In genomic region chr17:35515027-35515426, GRCh38 we compare ENCODE assay signal across 3 cellular contexts.
TF ChIP-seq lines count a peak whose summit lies in the region.

No MANE protein-coding gene starts in this region.

TF ChIP-seq in SK-N-SH, 30 proteins besides CTCF, POLR2A, EP300 and RAD21:
- TF ChIP-seq TAF1 (IDR thresholded peaks at IDR 0.05; ENCODE audit: borderline replicate concordance, low read depth, low read length) (no peak), EZH2phosphoT487 (IDR thresholded peaks at IDR 0.05; ENCODE audit: borderline replicate concordance, low read depth) (0 out of 2 replicates have a peak, but pooled peaks have one; percentile 38)
TF ChIP-seq in SK-N-SH: peak in this region for 1.

TF ChIP-seq in SK-N-SH treated with all-trans-retinoic acid at 6 μM for 48 hours, 23 proteins besides CTCF, POLR2A, EP300 and RAD21:
- TF ChIP-seq OSR1 (CRISPR knock-in tag; IDR thresholded peaks at IDR 0.05) = no peak
- TF ChIP-seq PPARA (CRISPR knock-in tag; IDR thresholded peaks at IDR 0.05; ENCODE audit: borderline replicate concordance) = no peak
- TF ChIP-seq ARNTL (CRISPR knock-in tag; IDR thresholded peaks at IDR 0.05; ENCODE audit: borderline replicate concordance, low read depth) = no peak
- TF ChIP-seq ZFP30 (CRISPR knock-in tag; IDR thresholded peaks at IDR 0.05) = no peak
- TF ChIP-seq POU6F1 (CRISPR knock-in tag; IDR thresholded peaks at IDR 0.05; ENCODE audit: borderline replicate concordance, low read depth) = no peak
- TF ChIP-seq TSHZ2 (CRISPR knock-in tag; IDR thresholded peaks at IDR 0.05) = no peak
- no peak for TF ChIP-seq ZC3H10 (CRISPR knock-in tag; IDR thresholded peaks at IDR 0.05)
- TF ChIP-seq PATZ1 (CRISPR knock-in tag; IDR thresholded peaks at IDR 0.05; ENCODE audit: borderline replicate concordance) = no peak
- TF ChIP-seq CSDC2 (CRISPR knock-in tag; IDR thresholded peaks at IDR 0.05) = no peak
- no peak for TF ChIP-seq ZNF565 (CRISPR knock-in tag; conservative IDR thresholded peaks at IDR 0.05; ENCODE audit: low read depth)
- TF ChIP-seq SNAI2 (CRISPR knock-in tag; IDR thresholded peaks at IDR 0.05) = no peak
- no peak for TF ChIP-seq BACH2 (CRISPR knock-in tag; IDR thresholded peaks at IDR 0.05; ENCODE audit: borderline replicate concordance)
- TF ChIP-seq RARB (CRISPR knock-in tag; IDR thresholded peaks at IDR 0.05) = no peak

TF ChIP-seq in H1, 55 proteins besides CTCF, POLR2A, EP300 and RAD21:
- TF ChIP-seq HDAC2 (IDR thresholded peaks at IDR 0.05; ENCODE audit: borderline replicate concordance in 1 of 2, low read depth in 2 of 2, low read length in 2 of 2) (no peak), KDM5A (IDR thresholded peaks at IDR 0.05; ENCODE audit: low read length) (no peak), TEAD4 (IDR thresholded peaks at IDR 0.05; ENCODE audit: low read depth, low read length) (no peak), ATF3 (IDR thresholded peaks at IDR 0.05; ENCODE audit: insufficient read depth, low read depth, low read length) (no peak), RNF2 (IDR thresholded peaks at IDR 0.05; ENCODE audit: borderline replicate concordance, low read depth, low read length, missing control alignments, poor library complexity, severe bottlenecking) (no peak), HDAC6 (IDR thresholded peaks at IDR 0.05; ENCODE audit: low read depth, low read length) (no peak), SUZ12 (IDR thresholded peaks at IDR 0.05; ENCODE audit: low read length) (no peak), RFX5 (IDR thresholded peaks at IDR 0.05; ENCODE audit: borderline replicate concordance, low read depth, low read length) (no peak), TAF1 (IDR thresholded peaks at IDR 0.05; ENCODE audit: low read depth, low read length) (no peak)
